In genomic region chr6:132390451-132390850, GRCh38 we compare ENCODE assay signal across 30 cellular contexts. TPM values are rescaled to one million over a fixed set of nuclear protein-coding genes. Genes with fewer than 3 reads are reported as not detected.
"Had no signal": no experiment of that assay in that cellular context is flagged by ENCODE, and none has a peak within 500 bp of the region (broad histone marks: within the 10 kb centered on the region; RNA-seq: fewer than 3 reads in every experiment).

No MANE protein-coding gene starts in this region.

- DNase-seq: activated CD4-positive, alpha-beta memory T cell treated with anti-CD3 and anti-CD28 coated beads for 36 hours; activated CD4-positive, alpha-beta T cell treated with anti-CD3 and anti-CD28 coated beads, Interleukin-2, amount 10 ng/mL, durations not matched to agents 7 days and 5 days; activated CD4-positive, CD25-positive, alpha-beta regulatory T cell; activated CD8-positive, alpha-beta memory T cell treated with anti-CD3 and anti-CD28 coated beads for 24 hours; activated effector memory CD4-positive, alpha-beta T cell treated with anti-CD3 and anti-CD28 coated beads, Interleukin-2, amount 50 U/mL, for 16 hours; activated naive CD4-positive, alpha-beta T cell treated with Interleukin-2 at 50 U/mL for 16 hours; activated naive CD8-positive, alpha-beta T cell treated with anti-CD3 and anti-CD28 coated beads, Interleukin-2, amount 50 U/mL, for 24 hours; activated T-cell treated with anti-CD3 and anti-CD28 coated beads, Interleukin-2, amount 50 U/mL, for 4 hours; amniotic stem cell; body of pancreas; central memory CD4-positive, alpha-beta T cell; Kasumi-1; NCI-H1092 treated with DMSO at 0.1 percent for 48 hours; NCI-H1417 treated with DMSO at 0.1 percent for 48 hours; NCI-H187; NCI-H2081; NCI-H510A treated with DMSO at 0.1 percent for 48 hours; NCI-H69; NK-92 treated with Interleukin-12 subunit alpha and Interleukin-12 subunit beta, amount 100 ng/mL, for 24 hours; PC-3; SHP77 treated with DMSO at 0.1 percent for 48 hours; T-cell; T-helper 2 cell; T1000 had no signal

- H3K36me3 ChIP-seq: ascending aorta had no signal

- H3K4me3 ChIP-seq: ascending aorta, body of pancreas, coronary artery had no signal

- ATAC-seq: activated naive CD4-positive, alpha-beta T cell treated with anti-CD3 and anti-CD28 coated beads, Interleukin-2, amount 50 U/mL, for 72 hours; activated naive CD8-positive, alpha-beta T cell treated with anti-CD3 and anti-CD28 coated beads, Interleukin-2, amount 50 U/mL, for 24 hours; activated T-cell treated with anti-CD3 and anti-CD28 coated beads, Interleukin-2, amount 50 U/mL, for 4 hours; body of pancreas; PC-3; T-cell had no signal

- FAIRE-seq: bronchial epithelial cell, RCC 7860, TTC549 had no signal

- H3K27ac ChIP-seq: ascending aorta, body of pancreas, coronary artery had no signal

- H3K9me3 ChIP-seq: body of pancreas had no signal

- H3K27me3 ChIP-seq: ascending aorta, body of pancreas had no signal

- H3K4me1 ChIP-seq: ascending aorta, body of pancreas had no signal

RNA-seq across cellular contexts. Expression of gene MOXD1, which starts 10.8 kb away (rescaled TPM):
- total RNA-seq: activated CD4-positive, alpha-beta memory T cell treated with anti-CD3 and anti-CD28 coated beads for 36 hours; activated CD4-positive, alpha-beta T cell treated with anti-CD3 and anti-CD28 coated beads, Interleukin-2, amount 10 ng/mL, durations not matched to agents 7 days and 5 days; activated T-cell treated with anti-CD3 and anti-CD28 coated beads, Interleukin-2, amount 50 U/mL, for 4 hours had no signal
